Comparison of ENCODE assay signal across 8 cellular contexts in the genomic region with DNA sequence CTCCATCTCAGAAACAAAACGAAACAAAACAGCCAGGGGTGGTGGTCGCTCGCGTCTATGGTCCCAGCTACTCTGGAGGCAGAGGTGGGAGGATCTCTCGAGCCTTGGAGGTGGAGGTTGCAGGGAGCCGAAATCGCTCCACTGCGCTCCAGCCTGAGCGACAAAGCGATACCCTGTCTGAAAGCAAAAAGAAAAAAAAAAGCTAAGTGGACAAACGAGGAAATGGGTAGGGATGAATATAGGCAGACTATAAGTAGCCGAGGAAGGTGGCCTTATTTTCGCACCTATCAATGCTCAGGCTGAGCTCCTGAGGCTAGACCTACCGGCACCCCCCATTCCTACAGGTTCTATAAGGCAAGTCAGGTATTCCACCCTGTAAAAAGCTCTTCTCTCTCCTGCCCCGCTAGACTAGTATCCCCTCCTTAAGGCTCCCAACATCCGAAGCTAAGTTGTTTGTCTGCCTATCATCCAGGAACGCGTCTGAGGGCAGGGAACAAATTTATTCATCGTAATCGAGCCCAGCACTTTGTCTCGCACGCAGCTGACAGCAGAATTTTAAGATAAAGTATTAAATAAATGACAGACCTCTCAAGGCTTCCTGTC. TPM values are rescaled to one million over a fixed set of nuclear protein-coding genes. Genes with fewer than 3 reads are reported as not detected.
DNase-seq lines count a peak whose midpoint lies in the region; ATAC-seq and TF ChIP-seq lines count a peak whose summit lies in the region.

No MANE protein-coding gene starts in this region.

- POLR2A ChIA-PET in A673 (lab: Charles Lee; ENCODE audit: low non-redundant PET), result interaction anchor here (0.6 to 1.0 kb wide), 6 partner anchors 9 to 404 kb away, joined by 3 to 11 read pairs (median 6); a partner anchor contains a TSS
- POLR2A ChIA-PET in activated naive CD8-positive, alpha-beta T cell treated with anti-CD3 and anti-CD28 coated beads, Interleukin-2, amount 10 ng/mL, durations not matched to agents 7 days and 5 days (lab: Charles Lee), result interaction anchor here (0.5 to 2.5 kb wide), 26 partner anchors 10 to 751 kb away, joined by 3 to 85 read pairs (median 3); a partner anchor contains a TSS

- peaks cover 25% of the 10 kb centered on the region for H3K36me3 ChIP-seq in A673 (ENCODE audit: insufficient read depth, low read length, poor library complexity, severe bottlenecking)
- peaks cover 19% of the 10 kb centered on the region for H3K36me3 ChIP-seq in iPS-18a (ENCODE audit: control insufficient read depth, low read depth, low read length)

- H3K9me3 ChIP-seq in A673 (ENCODE audit: low read depth, low read length, poor library complexity, severe bottlenecking) (no peaks in the 10 kb centered on the region), iPS-18a (ENCODE audit: control insufficient read depth, low read depth, low read length) (no peaks in the 10 kb centered on the region)

- intact Hi-C loops in A673 (cut with micrococcal nuclease; ENCODE audit: unreplicated experiment), result no loop called here

- ATAC-seq in GM18508 (IDR thresholded peaks at IDR 0.05; ENCODE audit: insufficient read depth, unreplicated experiment) (peak; percentile 22), HG02885 (IDR thresholded peaks at IDR 0.05; ENCODE audit: poor library complexity, unreplicated experiment) (peak; percentile 35)
- peak; percentile 34 for ATAC-seq in activated naive CD8-positive, alpha-beta T cell treated with anti-CD3 and anti-CD28 coated beads, Interleukin-2, amount 10 ng/mL, durations not matched to agents 7 days and 5 days (ENCODE audit: low read depth)

- H3K4me3 Mint-ChIP-seq in activated naive CD8-positive, alpha-beta T cell treated with anti-CD3 and anti-CD28 coated beads, Interleukin-2, amount 10 ng/mL, durations not matched to agents 7 days and 5 days, result peak overlapping the region; percentile 99

- H3K27ac ChIP-seq in A673 (ENCODE audit: low read depth, low read length, poor library complexity, severe bottlenecking) (peak overlapping the region; percentile 63), iPS-18a (ENCODE audit: low read length) (peak overlapping the region; percentile 68)

- peaks cover 24% of the 10 kb centered on the region for H3K4me1 Mint-ChIP-seq in activated naive CD8-positive, alpha-beta T cell treated with anti-CD3 and anti-CD28 coated beads, Interleukin-2, amount 10 ng/mL, durations not matched to agents 7 days and 5 days

- TF ChIP-seq CTCF in A673 (conservative IDR thresholded peaks at IDR 0.05; ENCODE audit: low read depth, low read length), result no peak

- BruUV-seq in A673 (replicated peaks; lab: Mats Ljungman, UMichigan), result TSS peak; percentile 79

- H3K9me3 Mint-ChIP-seq in activated naive CD8-positive, alpha-beta T cell treated with anti-CD3 and anti-CD28 coated beads, Interleukin-2, amount 10 ng/mL, durations not matched to agents 7 days and 5 days, result no peaks in the 10 kb centered on the region

- H3K4me1 ChIP-seq in A673 (ENCODE audit: insufficient read depth, low read length, poor library complexity, severe bottlenecking) (no peaks in the 10 kb centered on the region), iPS-18a (ENCODE audit: control insufficient read depth, low read depth, low read length) (peaks cover 6% of the 10 kb centered on the region)

- H3K27ac Mint-ChIP-seq in activated naive CD8-positive, alpha-beta T cell treated with anti-CD3 and anti-CD28 coated beads, Interleukin-2, amount 10 ng/mL, durations not matched to agents 7 days and 5 days, result peak overlapping the region; percentile 99

- peak overlapping the region; percentile 79 for H3K4me3 ChIP-seq in A673 (ENCODE audit: low read depth, low read length, poor library complexity, severe bottlenecking)
- H3K4me3 ChIP-seq in iPS-18a (ENCODE audit: low read length), result peak overlapping the region; percentile 99

- CTCF ChIA-PET in A673 (lab: Charles Lee), result interaction anchor here (0.6 kb wide), 1 partner anchor 11 kb away, joined by 5 read pairs; no protein-coding TSS in a partner anchor

- no peaks in the 10 kb centered on the region for H3K27me3 Mint-ChIP-seq in activated naive CD8-positive, alpha-beta T cell treated with anti-CD3 and anti-CD28 coated beads, Interleukin-2, amount 10 ng/mL, durations not matched to agents 7 days and 5 days

- H3K27me3 ChIP-seq in A673 (replicated peaks; ENCODE audit: insufficient read depth, low read depth, low read length, poor library complexity) (no peaks in the 10 kb centered on the region), iPS-18a (ENCODE audit: control insufficient read depth, insufficient read depth, low read length) (no peaks in the 10 kb centered on the region)

- H3K9ac ChIP-seq in iPS-18a (ENCODE audit: low read length), result peak overlapping the region; percentile 91

- DNase-seq in A673 (ENCODE audit: low spot score) (no peak), NCI-H2227 treated with DMSO at 0.1 percent for 48 hours (lab: John Stamatoyannopoulos, UW) (peak; percentile 80), ureter (ENCODE audit: low spot score) (no peak)
- DNase-seq in activated naive CD8-positive, alpha-beta T cell treated with anti-CD3 and anti-CD28 coated beads, Interleukin-2, amount 10 ng/mL, durations not matched to agents 7 days and 5 days, result peak; percentile 57
- DNase-seq in stimulated activated CD8-positive, alpha-beta memory T cell treated with anti-CD3 and anti-CD28 coated beads, Interleukin-15, amount 100 ng/mL, for 1 hour (ENCODE audit: low read depth), result peak; percentile 4

- peaks cover 23% of the 10 kb centered on the region for H3K36me3 Mint-ChIP-seq in activated naive CD8-positive, alpha-beta T cell treated with anti-CD3 and anti-CD28 coated beads, Interleukin-2, amount 10 ng/mL, durations not matched to agents 7 days and 5 days

RNA-seq across cellular contexts. Expression of a gene that starts 0.6 kb away (rescaled TPM):
- total RNA-seq in A673 (2021) (38.2 and 42.4 TPM in 2 replicates), ureter (23.3 TPM)
- total RNA-seq in activated naive CD8-positive, alpha-beta T cell treated with anti-CD3 and anti-CD28 coated beads, Interleukin-2, amount 10 ng/mL, durations not matched to agents 7 days and 5 days, result 10 to 100 TPM; 49.1 TPM

RNA-seq across cellular contexts. Expression of a gene that starts 9.5 kb away (rescaled TPM):
- total RNA-seq in A673 (2021), result 61.2 and 64.4 TPM in 2 replicates
- total RNA-seq in activated naive CD8-positive, alpha-beta T cell treated with anti-CD3 and anti-CD28 coated beads, Interleukin-2, amount 10 ng/mL, durations not matched to agents 7 days and 5 days, result 10 to 100 TPM; 57.7 to 58.2 TPM
- total RNA-seq in ureter, result 51.2 TPM

Comparison
In these comparisons a context has a peak if more than half of its experiments do, and no peak if none do; other contexts are left out.
1. DNase-seq: peak in NCI-H2227 treated with DMSO at 0.1 percent for 48 hours (single experiment), activated naive CD8-positive, alpha-beta T cell treated with anti-CD3 and anti-CD28 coated beads, Interleukin-2, amount 10 ng/mL, durations not matched to agents 7 days and 5 days (single experiment) and stimulated activated CD8-positive, alpha-beta memory T cell treated with anti-CD3 and anti-CD28 coated beads, Interleukin-15, amount 100 ng/mL, for 1 hour (single experiment); none in A673 (single experiment) and ureter (single experiment).
2. Peak in every context shown above with its lines, with median percentiles within 50 percentile points of each other: ATAC-seq.